9 cellular contexts compared by ENCODE assay signal in genomic region chr9:121156263-121156731, GRCh38. TPM values are rescaled to one million over a fixed set of nuclear protein-coding genes. Genes with fewer than 3 reads are reported as not detected.
DNase-seq lines count a peak whose midpoint lies in the region; ATAC-seq, FAIRE-seq and TF ChIP-seq lines count a peak whose summit lies in the region.
"Had no signal": no experiment of that assay in that cellular context is flagged by ENCODE, and none has a peak within 500 bp of the region (broad histone marks: within the 10 kb centered on the region; RNA-seq: fewer than 3 reads in every experiment).

No MANE protein-coding gene starts in this region.

- no peaks in the 10 kb centered on the region for H3K27me3 Mint-ChIP-seq in neural progenitor cell (ENCODE audit: insufficient read depth, low read depth)

- DNase-seq in GM23248 = peak; percentile 79
- DNase-seq in M059J (ENCODE audit: low read depth) = peak; percentile 86
- peak; percentile 13 for DNase-seq in cerebellum (ENCODE audit: low spot score)
- DNase-seq in urothelium cell line (ENCODE audit: low spot score) = peak; percentile 51
- DNase-seq in neural progenitor cell (ENCODE audit: low spot score) = no peak
- no peak for DNase-seq in ovary
- DNase-seq in activated CD8-positive, alpha-beta memory T cell treated with anti-CD3 and anti-CD28 coated beads for 24 hours = no peak

- H3K79me2 ChIP-seq in GM23248 (ENCODE audit: insufficient read depth) (no peaks in the 10 kb centered on the region), neural progenitor cell (ENCODE audit: low read depth) (no peaks in the 10 kb centered on the region)

- H3K36me3 ChIP-seq in GM23248 (ENCODE audit: low read depth) = peaks cover 10% of the 10 kb centered on the region; the same call in 1 of the 2 replicates
- no peaks in the 10 kb centered on the region for H3K36me3 ChIP-seq in neural progenitor cell
- no peaks in the 10 kb centered on the region for H3K36me3 ChIP-seq in ovary

- H3K4me3 ChIP-seq in GM23248 = no peak overlapping the region
- H3K4me3 ChIP-seq in neural progenitor cell = no peak overlapping the region
- H3K4me3 ChIP-seq in ovary = no peak overlapping the region

- peak; percentile 81 for ATAC-seq in GM18505 (IDR thresholded peaks at IDR 0.05; ENCODE audit: unreplicated experiment)

- peak overlapping the region; percentile 57 for H3K27ac ChIP-seq in GM23248
- H3K27ac ChIP-seq in neural progenitor cell = no peak overlapping the region
- H3K27ac ChIP-seq in ovary = no peak overlapping the region
- H3K27ac ChIP-seq: VCaP had no signal

- no peak for FAIRE-seq in urothelium cell line (lab: Jason Lieb, UNC)

- no peak overlapping the region for H3K9ac ChIP-seq in GM23248
- H3K9ac ChIP-seq in neural progenitor cell = no peak overlapping the region

- H3K4me2 ChIP-seq in GM23248 (ENCODE audit: unreplicated experiment) (peak overlapping the region; percentile 66), neural progenitor cell (no peak overlapping the region)

- TF ChIP-seq POLR2A in GM18505 (IDR thresholded peaks at IDR 0.05; ENCODE audit: borderline replicate concordance, extremely low read depth, insufficient read depth, insufficient read length) = no peak
- TF ChIP-seq POLR2A in ovary (IDR thresholded peaks at IDR 0.05) = no peak

- H3F3A ChIP-seq in GM23248 (ENCODE audit: insufficient read depth) = peaks cover 17% of the 10 kb centered on the region; the same call in 1 of the 2 replicates
- no peaks in the 10 kb centered on the region for H3F3A ChIP-seq in neural progenitor cell (ENCODE audit: low read depth)

- no peaks in the 10 kb centered on the region for H4K20me1 ChIP-seq in GM23248 (ENCODE audit: insufficient read depth)
- H4K20me1 ChIP-seq in neural progenitor cell (ENCODE audit: low read depth) = no peaks in the 10 kb centered on the region

- H3K4me1 ChIP-seq in GM23248 (ENCODE audit: insufficient read depth) (peaks cover 12% of the 10 kb centered on the region), neural progenitor cell (no peaks in the 10 kb centered on the region), ovary (ENCODE audit: insufficient read depth) (no peaks in the 10 kb centered on the region)

- in situ Hi-C loops in GM23248 (cut with MboI) = no loop called here

- intact Hi-C loops in ovary (cut with DNase I) = no loop called here

- H2AFZ ChIP-seq in GM23248 = peak overlapping the region; percentile 44; the same call in 1 of the 2 replicates
- no peak overlapping the region for H2AFZ ChIP-seq in neural progenitor cell (replicated peaks)

- WGBS in GM23248 (ENCODE audit: low coverage in 1 of 2, low lambda C conversion rate in 2 of 2, missing lambda C conversion rate in 2 of 2), 2 experiments = 49 to 60% methylated on average over 2 of the region's 2 CpGs
- 58 to 73% (median 63%) methylated on average over 2 of the region's 2 CpGs for WGBS in ovary, 3 donors

- TF ChIP-seq EP300 in ovary (IDR thresholded peaks at IDR 0.05) = no peak

- H3K4me3 Mint-ChIP-seq in neural progenitor cell = no peak overlapping the region

- H3K4me1 Mint-ChIP-seq in neural progenitor cell = no peaks in the 10 kb centered on the region

- H3K9me3 Mint-ChIP-seq in neural progenitor cell = no peaks in the 10 kb centered on the region

- H3K9me3 ChIP-seq in GM23248 (ENCODE audit: low read depth) (no peaks in the 10 kb centered on the region), neural progenitor cell (ENCODE audit: low read depth) (no peaks in the 10 kb centered on the region), ovary (no peaks in the 10 kb centered on the region)

- TF ChIP-seq CTCF in neural progenitor cell (IDR thresholded peaks at IDR 0.05) = no peak
- TF ChIP-seq CTCF in ovary (IDR thresholded peaks at IDR 0.05) = no peak

- H3K9me2 ChIP-seq in GM23248 (ENCODE audit: insufficient read depth) = no peaks in the 10 kb centered on the region

- H3K36me3 Mint-ChIP-seq in neural progenitor cell = peaks cover 19% of the 10 kb centered on the region

- H3K27me3 ChIP-seq in GM23248 (replicated peaks; ENCODE audit: insufficient read depth) (no peaks in the 10 kb centered on the region), neural progenitor cell (no peaks in the 10 kb centered on the region), ovary (no peaks in the 10 kb centered on the region)

- H3K27ac Mint-ChIP-seq in neural progenitor cell = no peak overlapping the region

RNA-seq across cellular contexts. Expression of gene RAB14, which starts 45.4 kb away (rescaled TPM):
- total RNA-seq in GM23248 (2014; rRNA removed; shearing (Covaris generic)) = 25.8 and 28.8 TPM in 2 replicates
- polyA plus RNA-seq in GM23248 (2016; fragmentation: Nextera tagmentation; extraction: Ambion mirVana) (75.9 and 79.5 TPM in 2 replicates), ovary (10 to 100 TPM; 27.0 to 96.6 TPM)
- 31.4 and 52.2 TPM in 2 replicates for total RNA-seq in M059J (2014; rRNA removed; shearing (Covaris generic))
- total RNA-seq in cerebellum (48.6 TPM), neural progenitor cell (ENCODE audit: low replicate concordance) (23.8 and 35.9 TPM in 2 replicates), ovary (10 to 100 TPM; 22.9 to 64.4 (median 57.1) TPM)

Comparison
In these comparisons a context has a peak if more than half of its experiments do, and no peak if none do; other contexts are left out.
1. DNase-seq: peak in GM23248 (single experiment), M059J (single experiment), cerebellum (single experiment) and urothelium cell line (single experiment); none in neural progenitor cell (single experiment), ovary (0 of 5) and activated CD8-positive, alpha-beta memory T cell treated with anti-CD3 and anti-CD28 coated beads for 24 hours (single experiment).